In the genomic region with DNA sequence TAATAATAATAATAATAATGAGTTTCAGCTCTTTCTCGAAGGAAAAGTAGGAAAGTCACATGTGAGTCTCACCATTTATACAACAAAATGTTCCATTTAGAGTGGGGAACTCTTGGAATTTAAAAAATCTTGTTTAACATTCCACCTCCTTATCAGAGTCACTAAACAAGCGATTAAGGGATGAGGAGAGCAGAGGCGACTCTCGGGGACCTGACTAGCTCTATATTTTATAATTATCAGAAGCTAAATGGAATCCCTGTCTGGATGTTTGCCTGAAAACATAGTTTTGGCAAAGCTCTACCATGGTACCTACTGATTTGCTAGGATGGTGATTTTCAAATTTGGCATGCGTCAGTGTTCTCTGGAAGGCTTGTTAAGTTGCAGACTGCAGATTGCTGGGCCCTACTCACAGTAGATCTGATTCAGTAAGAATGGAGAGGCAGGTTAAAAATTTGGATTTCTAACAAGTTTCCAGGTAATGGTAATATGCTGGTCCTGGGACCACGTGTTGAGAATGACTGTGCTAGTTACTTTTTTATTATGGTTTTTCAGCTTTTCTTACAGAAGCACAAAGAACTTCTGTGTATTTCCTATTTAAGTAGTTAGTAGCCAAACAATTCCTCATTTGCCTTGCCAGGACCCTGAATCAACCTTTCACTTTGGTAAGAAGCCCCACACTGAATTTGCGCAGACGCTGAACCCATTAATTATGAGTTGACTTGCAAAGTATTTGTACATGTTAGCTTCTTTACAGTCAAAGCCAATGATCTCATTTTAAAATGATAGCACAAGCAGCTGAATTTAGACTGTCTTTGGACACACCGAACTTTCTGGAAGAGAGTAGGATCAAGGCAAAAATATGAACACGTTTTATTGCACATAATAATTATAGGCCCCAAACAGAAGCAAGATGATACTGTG, we compare ENCODE assay signal across 19 cellular contexts. TPM values are rescaled to one million over a fixed set of nuclear protein-coding genes. Genes with fewer than 3 reads are reported as not detected.
A peak's percentile ranks its signal among the peaks of the same experiment; 100 is the strongest.
DNase-seq lines count a peak whose midpoint lies in the region; ATAC-seq and TF ChIP-seq lines count a peak whose summit lies in the region.
"Had no signal": no experiment of that assay in that cellular context is flagged by ENCODE, and none has a peak within 500 bp of the region (broad histone marks: within the 10 kb centered on the region; RNA-seq: fewer than 3 reads in every experiment).

No MANE protein-coding gene starts in this region.

- no peaks in the 10 kb centered on the region for H4K20me1 ChIP-seq in smooth muscle cell (ENCODE audit: low read depth)

- H3K79me2 ChIP-seq in smooth muscle cell (ENCODE audit: low read depth): peaks cover 3% of the 10 kb centered on the region

- H3K4me2 ChIP-seq in smooth muscle cell: peak overlapping the region; percentile 77

- H3K4me1 ChIP-seq in HEK293 (ENCODE audit: control insufficient read depth, insufficient read depth, low read length): peaks cover 9% of the 10 kb centered on the region
- H3K4me1 ChIP-seq in lung (ENCODE audit: control insufficient read depth in 2 of 2, insufficient read depth in 2 of 2, low read length in 2 of 2): peaks cover 0 to 20% of the 10 kb centered on the region in 2 donors
- H3K4me1 ChIP-seq in smooth muscle cell (ENCODE audit: low read depth): peaks cover 25% of the 10 kb centered on the region
- peaks cover 6% of the 10 kb centered on the region for H3K4me1 ChIP-seq in testis

- no peak overlapping the region for H3K4me3 ChIP-seq in HEK293 (ENCODE audit: low read depth, low read length)
- H3K4me3 ChIP-seq in coronary artery: peak overlapping the region; percentile 7
- H3K4me3 ChIP-seq in lung: no peak overlapping the region
- H3K4me3 ChIP-seq in smooth muscle cell: no peak overlapping the region
- no peak overlapping the region for H3K4me3 ChIP-seq in testis
- H3K4me3 ChIP-seq: skin epidermis had no signal

- H3K9ac ChIP-seq in smooth muscle cell (ENCODE audit: low read depth): no peak overlapping the region

- POLR2A ChIA-PET in HEK293 (lab: Yijun Ruan, JAX): no interaction called here

- TF ChIP-seq CTCF in HEK293 (tag by site-specific recombination; IDR thresholded peaks at IDR 0.05) (no peak), coronary artery (IDR thresholded peaks at IDR 0.05) (no peak), lung (IDR thresholded peaks at IDR 0.05; ENCODE audit: control extremely low read depth, extremely low read depth) (no peak), smooth muscle cell (IDR thresholded peaks at IDR 0.05; ENCODE audit: borderline replicate concordance, insufficient read depth, poor library complexity, severe bottlenecking) (no peak), testis (IDR thresholded peaks at IDR 0.05) (no peak)

- ATAC-seq in lung (ENCODE audit: insufficient read depth, low FRiP score): no peak
- ATAC-seq in activated CD4-positive, CD25-positive, alpha-beta regulatory T cell treated with anti-CD3 and anti-CD28 coated beads, Interleukin-2, amount 50 U/mL, for 24 hours: no peak
- ATAC-seq in HG03457 (IDR thresholded peaks at IDR 0.05; ENCODE audit: unreplicated experiment): no peak
- ATAC-seq: activated CD8-positive, alpha-beta memory T cell treated with anti-CD3 and anti-CD28 coated beads, Interleukin-2, amount 10 ng/mL, durations not matched to agents 7 days and 5 days had no signal

- H3F3A ChIP-seq in smooth muscle cell (ENCODE audit: low read depth): peaks cover 2% of the 10 kb centered on the region

- H3K27ac ChIP-seq in HEK293 (ENCODE audit: extremely low read depth, low read depth, low read length) (no peak overlapping the region), coronary artery (peak overlapping the region; percentile 40 to 62), lung (ENCODE audit: low read depth in 1 of 2, low read length in 1 of 2) (peak overlapping the region; percentile 40 to 72), smooth muscle cell (ENCODE audit: low read depth) (peak overlapping the region; percentile 50), testis (peak overlapping the region in 1 of 2 donors; percentile 38)
- H3K27ac ChIP-seq: skin epidermis had no signal

- H2AFZ ChIP-seq in smooth muscle cell (ENCODE audit: low read depth): peak overlapping the region; percentile 56

- no peak for DNase-seq in coronary artery (ENCODE audit: low spot score)
- no peak for DNase-seq in lung (ENCODE audit: low spot score)
- DNase-seq in smooth muscle cell (lab: John Stamatoyannopoulos, UW; ENCODE audit: unreplicated experiment): no peak
- no peak for DNase-seq in testis
- no peak for DNase-seq in Ammon's horn (ENCODE audit: low spot score)
- DNase-seq: activated CD4-positive, CD25-positive, alpha-beta regulatory T cell; activated CD8-positive, alpha-beta memory T cell treated with anti-CD3 and anti-CD28 coated beads, Interleukin-2, amount 10 ng/mL, durations not matched to agents 7 days and 5 days; activated naive CD4-positive, alpha-beta T cell; DMS53; glutamatergic neuron; islet precursor cell; Kasumi-1; NCI-H1436 treated with DMSO at 0.1 percent for 48 hours; NCI-H510A; T-helper 1 cell had no signal

- CTCF ChIA-PET in HEK293 (lab: Yijun Ruan, JAX): interaction anchor here (0.6 to 1.7 kb wide), 5 partner anchors 13 to 238 kb away, joined by 3 to 9 read pairs (median 6); no protein-coding TSS in a partner anchor

- intact Hi-C loops in testis (cut with DNase I; ENCODE audit: low total_unique reads): no loop called here

- 62 to 79% methylated on average over 10 of the region's 10 CpGs for WGBS in lung, 2 donors
- 35% methylated on average over 10 of the region's 10 CpGs for WGBS in smooth muscle cell (ENCODE audit: low lambda C conversion rate)
- WGBS in testis, 2 donors: 48 to 50% methylated on average over 10 of the region's 10 CpGs

- no peaks in the 10 kb centered on the region for H3K9me3 ChIP-seq in HEK293 (ENCODE audit: control insufficient read depth, insufficient read depth, low read depth, low read length)
- no peaks in the 10 kb centered on the region for H3K9me3 ChIP-seq in lung (ENCODE audit: control insufficient read depth in 2 of 2, insufficient read depth in 1 of 2, low read length in 1 of 2)
- no peaks in the 10 kb centered on the region for H3K9me3 ChIP-seq in smooth muscle cell (replicated peaks; ENCODE audit: low read depth)
- H3K9me3 ChIP-seq in testis: no peaks in the 10 kb centered on the region

- H3K27me3 ChIP-seq in lung (ENCODE audit: control insufficient read depth, insufficient read depth) (no peaks in the 10 kb centered on the region), smooth muscle cell (ENCODE audit: low read depth) (no peaks in the 10 kb centered on the region), testis (no peaks in the 10 kb centered on the region)

- TF ChIP-seq POLR2A in testis (IDR thresholded peaks at IDR 0.05): no peak

- H3K36me3 ChIP-seq in HEK293 (ENCODE audit: control insufficient read depth in 2 of 2, insufficient read depth in 1 of 2, low read length in 2 of 2) (no peaks in the 10 kb centered on the region), lung (ENCODE audit: control insufficient read depth in 2 of 2, insufficient read depth in 2 of 2, low read length in 2 of 2) (no peaks in the 10 kb centered on the region), smooth muscle cell (ENCODE audit: low read depth) (no peaks in the 10 kb centered on the region), testis (ENCODE audit: low read depth, missing control alignments) (no peaks in the 10 kb centered on the region)

TF ChIP-seq in HEK293, 187 proteins besides CTCF, POLR2A, EP300 and RAD21:
- TF ChIP-seq KLF10 (tag by site-specific recombination; IDR thresholded peaks at IDR 0.05) (0 out of 2 replicates have a peak, but pooled peaks have one; percentile 7), ZBTB1 (tag by site-specific recombination; IDR thresholded peaks at IDR 0.05) (no peak)

RNA-seq across cellular contexts. Expression of a gene that starts 39.5 kb away (rescaled TPM):
- total RNA-seq in lung (10 to 100 TPM; 12.6 to 32.3 TPM), smooth muscle cell (12.9 and 21.6 TPM in 2 replicates), testis (10 to 100 TPM; 11.8 to 13.1 TPM)
- polyA plus RNA-seq in lung (1 to 10 TPM; 1.8 to 2.2 TPM), smooth muscle cell (5.8 and 9.5 TPM in 2 replicates), testis (ENCODE audit: insufficient read depth, low read depth, low replicate concordance) (7.4 TPM)
